In genomic region chr11:44899959-44900358, GRCh38 we compare ENCODE assay signal across 8 cellular contexts. TPM values are rescaled to one million over a fixed set of nuclear protein-coding genes. Genes with fewer than 3 reads are reported as not detected.
DNase-seq lines count a peak whose midpoint lies in the region; ATAC-seq, FAIRE-seq and TF ChIP-seq lines count a peak whose summit lies in the region.

No MANE protein-coding gene starts in this region.

- ATAC-seq in GM21526 (IDR thresholded peaks at IDR 0.05; ENCODE audit: low FRiP score, unreplicated experiment), result no peak

- FAIRE-seq in GM12892 (lab: Jason Lieb, UNC), result no peak

- no peak for TF ChIP-seq POLR2A in GM12892 (IDR thresholded peaks at IDR 0.05; ENCODE audit: low read depth, low read length)

- no peak overlapping the region for H3K27ac Mint-ChIP-seq in activated T-cell treated with anti-CD3 and anti-CD28 coated beads, Interleukin-2, amount 50 U/mL, for 24 hours

- H3K4me1 Mint-ChIP-seq in activated T-cell treated with anti-CD3 and anti-CD28 coated beads, Interleukin-2, amount 50 U/mL, for 24 hours (ENCODE audit: low read depth), result no peaks in the 10 kb centered on the region

- no peaks in the 10 kb centered on the region for H3K9me3 Mint-ChIP-seq in activated T-cell treated with anti-CD3 and anti-CD28 coated beads, Interleukin-2, amount 50 U/mL, for 24 hours

- DNase-seq in Daoy (ENCODE audit: low read depth), result peak; percentile 64
- peak; percentile 66 for DNase-seq in HuH-7 (ENCODE audit: low spot score)
- DNase-seq in activated T-cell treated with anti-CD3 and anti-CD28 coated beads, Interleukin-2, amount 50 U/mL, for 24 hours, result peak; percentile 59
- DNase-seq in iris pigment epithelial cell (ENCODE audit: low read depth), result peak; percentile 72
- DNase-seq in OCI-M2 (lab: John Stamatoyannopoulos, UW; ENCODE audit: unreplicated experiment), result no peak
- no peak for DNase-seq in GM12892 (ENCODE audit: insufficient read length)
- no peak for DNase-seq in NCI-H2029 treated with DMSO at 0.1 percent for 48 hours (lab: John Stamatoyannopoulos, UW)

- H3K27me3 Mint-ChIP-seq in activated T-cell treated with anti-CD3 and anti-CD28 coated beads, Interleukin-2, amount 50 U/mL, for 24 hours, result no peaks in the 10 kb centered on the region

- H3K4me3 Mint-ChIP-seq in activated T-cell treated with anti-CD3 and anti-CD28 coated beads, Interleukin-2, amount 50 U/mL, for 24 hours, result no peak overlapping the region

- H3K36me3 Mint-ChIP-seq in activated T-cell treated with anti-CD3 and anti-CD28 coated beads, Interleukin-2, amount 50 U/mL, for 24 hours (ENCODE audit: low read depth), result peaks cover 14% of the 10 kb centered on the region

RNA-seq across cellular contexts. Expression of gene TP53I11, which starts 50.7 kb away (rescaled TPM):
- 10.1 and 11.2 TPM in 2 replicates for total RNA-seq in Daoy (2014; rRNA removed; shearing (Covaris generic))
- polyA plus RNA-seq in GM12892 (2012; ENCODE audit: missing spikeins), result not detected

Comparison
In these comparisons a context has a peak if more than half of its experiments do, and no peak if none do; other contexts are left out.
1. DNase-seq: peak in Daoy (single experiment), HuH-7 (single experiment), activated T-cell treated with anti-CD3 and anti-CD28 coated beads, Interleukin-2, amount 50 U/mL, for 24 hours (single experiment) and iris pigment epithelial cell (single experiment); none in OCI-M2 (single experiment), GM12892 (single experiment) and NCI-H2029 treated with DMSO at 0.1 percent for 48 hours (single experiment).